ENCODE assay signal across 13 cellular contexts in the genomic region with DNA sequence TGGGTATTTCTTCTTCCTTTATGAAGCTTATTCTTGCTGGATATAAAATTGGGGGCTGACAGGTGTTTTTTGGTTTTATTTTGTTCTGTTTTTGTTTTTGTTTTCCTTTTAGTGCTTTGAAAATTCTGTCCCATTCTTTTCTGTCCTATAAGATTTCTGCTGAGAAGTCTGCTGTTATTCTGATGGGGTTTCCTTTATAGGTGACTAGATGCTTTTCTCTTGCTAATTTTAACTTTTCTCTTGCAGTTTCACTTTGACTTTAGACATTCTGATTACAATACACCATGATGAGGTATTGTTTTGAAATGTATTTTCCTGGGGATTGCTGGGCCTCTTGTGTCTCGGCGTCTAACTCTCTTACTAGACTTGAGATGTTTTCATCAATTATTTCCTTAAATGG. TPM values are rescaled to one million over a fixed set of nuclear protein-coding genes. Genes with fewer than 3 reads are reported as not detected.
DNase-seq lines count a peak whose midpoint lies in the region; ATAC-seq and TF ChIP-seq lines count a peak whose summit lies in the region.
"Had no signal": no experiment of that assay in that cellular context is flagged by ENCODE, and none has a peak within 500 bp of the region (broad histone marks: within the 10 kb centered on the region; RNA-seq: fewer than 3 reads in every experiment).

No MANE protein-coding gene starts in this region.

- H3K36me3 Mint-ChIP-seq in activated CD4-positive, alpha-beta memory T cell treated with anti-CD3 and anti-CD28 coated beads, Interleukin-2, amount 10 ng/mL, durations not matched to agents 7 days and 5 days (ENCODE audit: low read depth) = peaks cover 61% of the 10 kb centered on the region
- H3K36me3 Mint-ChIP-seq in osteocyte (ENCODE audit: unreplicated experiment) = peaks cover 9% of the 10 kb centered on the region

- POLR2A ChIA-PET in activated CD4-positive, alpha-beta memory T cell treated with anti-CD3 and anti-CD28 coated beads, Interleukin-2, amount 10 ng/mL, durations not matched to agents 7 days and 5 days (lab: Charles Lee) = no interaction called here

- H3K27ac Mint-ChIP-seq in activated CD4-positive, alpha-beta memory T cell treated with anti-CD3 and anti-CD28 coated beads, Interleukin-2, amount 10 ng/mL, durations not matched to agents 7 days and 5 days = peak overlapping the region; percentile 65
- H3K27ac Mint-ChIP-seq in osteocyte (ENCODE audit: unreplicated experiment) = no peak overlapping the region
- H3K27ac Mint-ChIP-seq: CD14-positive monocyte had no signal

- CTCF ChIA-PET in activated CD4-positive, alpha-beta memory T cell treated with anti-CD3 and anti-CD28 coated beads, Interleukin-2, amount 10 ng/mL, durations not matched to agents 7 days and 5 days (lab: Charles Lee) = no interaction called here

- DNase-seq in activated CD4-positive, alpha-beta memory T cell treated with anti-CD3 and anti-CD28 coated beads, Interleukin-2, amount 10 ng/mL, durations not matched to agents 7 days and 5 days = no peak
- DNase-seq in osteocyte (ENCODE audit: extremely low spot score, unreplicated experiment) = no peak
- DNase-seq in RPMI8226 = no peak
- DNase-seq in NCI-H1436 (lab: John Stamatoyannopoulos, UW) = no peak
- DNase-seq: activated effector memory CD4-positive, alpha-beta T cell treated with anti-CD3 and anti-CD28 coated beads, Interleukin-2, amount 50 U/mL, for 16 hours; GDM1; mesenchymal stem cell had no signal

- peaks cover 16% of the 10 kb centered on the region for H3K4me1 Mint-ChIP-seq in activated CD4-positive, alpha-beta memory T cell treated with anti-CD3 and anti-CD28 coated beads, Interleukin-2, amount 10 ng/mL, durations not matched to agents 7 days and 5 days
- H3K4me1 Mint-ChIP-seq in osteocyte (ENCODE audit: unreplicated experiment) = peaks cover 4% of the 10 kb centered on the region
- H3K4me1 Mint-ChIP-seq: CD14-positive monocyte had no signal

- TF ChIP-seq CTCF in osteocyte (IDR thresholded peaks at IDR 0.05) = no peak

- ATAC-seq in GM18868 (IDR thresholded peaks at IDR 0.05; ENCODE audit: unreplicated experiment) (peak; percentile 61), GM21390 (IDR thresholded peaks at IDR 0.05; ENCODE audit: unreplicated experiment) (peak; percentile 58), HG03045 (IDR thresholded peaks at IDR 0.05; ENCODE audit: unreplicated experiment) (peak; percentile 63)
- ATAC-seq: esophagus mucosa, Right ventricle myocardium inferior had no signal

- no peaks in the 10 kb centered on the region for H3K27me3 Mint-ChIP-seq in activated CD4-positive, alpha-beta memory T cell treated with anti-CD3 and anti-CD28 coated beads, Interleukin-2, amount 10 ng/mL, durations not matched to agents 7 days and 5 days
- H3K27me3 Mint-ChIP-seq in osteocyte (ENCODE audit: unreplicated experiment) = no peaks in the 10 kb centered on the region

- no peak overlapping the region for H3K4me3 Mint-ChIP-seq in activated CD4-positive, alpha-beta memory T cell treated with anti-CD3 and anti-CD28 coated beads, Interleukin-2, amount 10 ng/mL, durations not matched to agents 7 days and 5 days
- no peak overlapping the region for H3K4me3 Mint-ChIP-seq in osteocyte (ENCODE audit: unreplicated experiment)
- H3K4me3 Mint-ChIP-seq: CD14-positive monocyte had no signal

- H3K9me3 Mint-ChIP-seq in activated CD4-positive, alpha-beta memory T cell treated with anti-CD3 and anti-CD28 coated beads, Interleukin-2, amount 10 ng/mL, durations not matched to agents 7 days and 5 days = peaks cover 3% of the 10 kb centered on the region
- H3K9me3 Mint-ChIP-seq in osteocyte (ENCODE audit: unreplicated experiment) = no peaks in the 10 kb centered on the region

RNA-seq across cellular contexts. Expression of a gene that starts 22.8 kb away (rescaled TPM):
- 10 to 100 TPM; 66.2 to 68.7 TPM for total RNA-seq in activated CD4-positive, alpha-beta memory T cell treated with anti-CD3 and anti-CD28 coated beads, Interleukin-2, amount 10 ng/mL, durations not matched to agents 7 days and 5 days
- total RNA-seq in osteocyte = 55.6 and 56.8 TPM in 2 replicates

RNA-seq across cellular contexts. Expression of a gene that starts 54.6 kb away (rescaled TPM):
- not detected for total RNA-seq in activated CD4-positive, alpha-beta memory T cell treated with anti-CD3 and anti-CD28 coated beads, Interleukin-2, amount 10 ng/mL, durations not matched to agents 7 days and 5 days
- total RNA-seq in osteocyte = not detected in 2 replicates
- total RNA-seq: esophagus mucosa, Right ventricle myocardium inferior had no signal
